Comparison of ENCODE assay signal across 10 cellular contexts in genomic region chr4:80876810-80877209, GRCh38.
DNase-seq lines count a peak whose midpoint lies in the region; ATAC-seq, FAIRE-seq and TF ChIP-seq lines count a peak whose summit lies in the region.
"Had no signal": no experiment of that assay in that cellular context is flagged by ENCODE, and none has a peak within 500 bp of the region (broad histone marks: within the 10 kb centered on the region; RNA-seq: fewer than 3 reads in every experiment).

No MANE protein-coding gene starts in this region.

- no peaks in the 10 kb centered on the region for H3K4me1 Mint-ChIP-seq in Caco-2 (ENCODE audit: low read depth, unreplicated experiment)
- H3K4me1 Mint-ChIP-seq in T-cell: peaks cover 0 to 5% (median 0%) of the 10 kb centered on the region in 3 donors

- no peaks in the 10 kb centered on the region for H3K79me2 ChIP-seq in GM12878 (ENCODE audit: control insufficient read depth, insufficient read depth, low read length)

- SMC1A ChIA-PET in GM12878 (lab: Charles Lee; ENCODE audit: uncharacterized antibody, unreplicated experiment): interaction anchor here (0.7 to 3.7 kb wide), 19 partner anchors 8 to 265 kb away, joined by 3 to 38 read pairs (median 4); partner anchors contain the start of gene BMP3

- H3K27me3 Mint-ChIP-seq in Caco-2 (ENCODE audit: insufficient read depth, unreplicated experiment): peaks cover 4% of the 10 kb centered on the region
- H3K27me3 Mint-ChIP-seq in T-cell: peaks cover 0 to 11% of the 10 kb centered on the region in 2 donors

- TF ChIP-seq RAD21 in GM12878 (IDR thresholded peaks at IDR 0.05; ENCODE audit: insufficient read depth, low read depth, low read length): peak; percentile 15; the same call in 1 of the 2 replicates

- no TSS peak for BruUV-seq in GM12878 (replicated peaks; lab: Mats Ljungman, UMichigan)
- no TSS peak for BruUV-seq in Caco-2 (replicated peaks; lab: Mats Ljungman, UMichigan)

- H4K20me1 ChIP-seq in GM12878 (ENCODE audit: control insufficient read depth, insufficient read depth): no peaks in the 10 kb centered on the region

- intact Hi-C loops in GM12878 (cut with micrococcal nuclease; ENCODE audit: unreplicated experiment) (loop anchor here (2.0 to 10.0 kb wide), 5 partner anchors 125 to 512 kb away; partner anchors contain the start of gene BMP3), Caco-2 (cut with micrococcal nuclease; ENCODE audit: unreplicated experiment) (no loop called here)

- in situ Hi-C loops in GM12878 (cut with MboI): no loop called here

- DNase-seq in GM12878 (ENCODE audit: low read depth, low spot score) (peak; percentile 73), Caco-2 (no peak), T-cell (no peak), NCI-H2227 treated with DMSO at 0.1 percent for 48 hours (lab: John Stamatoyannopoulos, UW) (no peak), hypothalamus (lab: John Stamatoyannopoulos, UW) (no peak)
- DNase-seq: NCI-H526 had no signal

- H3K9me3 ChIP-seq in GM12878 (replicated peaks; ENCODE audit: control insufficient read depth, insufficient read depth, low read length) (no peaks in the 10 kb centered on the region), Caco-2 (no peaks in the 10 kb centered on the region)

- H3K27ac Mint-ChIP-seq in Caco-2 (ENCODE audit: unreplicated experiment): no peak overlapping the region
- H3K27ac Mint-ChIP-seq in T-cell: no peak overlapping the region

- CTCF ChIA-PET in GM12878 (lab: Yijun Ruan, JAX) (interaction anchor here (0.6 to 2.4 kb wide), 5 partner anchors 21 to 266 kb away, joined by 3 to 8 read pairs (median 3); no protein-coding TSS in a partner anchor), Caco-2 (lab: Charles Lee) (no interaction called here), T-cell (lab: Charles Lee) (no interaction called here)

- peak; percentile 18 for FAIRE-seq in GM12878 (lab: Jason Lieb, UNC)

- H3K9me3 Mint-ChIP-seq in Caco-2 (ENCODE audit: unreplicated experiment): no peaks in the 10 kb centered on the region
- H3K9me3 Mint-ChIP-seq in T-cell: peaks cover 0 to under 1% (median 0%) of the 10 kb centered on the region in 3 donors

- H3K36me3 ChIP-seq in GM12878 (ENCODE audit: control insufficient read depth in 2 of 2, insufficient read depth in 2 of 2, low read length in 1 of 2) (no peaks in the 10 kb centered on the region), Caco-2 (ENCODE audit: control insufficient read depth, insufficient read depth, low read length) (no peaks in the 10 kb centered on the region)

- H3K4me2 ChIP-seq in GM12878 (ENCODE audit: control insufficient read depth, insufficient read depth): peak overlapping the region; percentile 11; the same call in 1 of the 2 replicates

- no peaks in the 10 kb centered on the region for H3K27me3 ChIP-seq in GM12878 (replicated peaks in 1 of 2; ENCODE audit: control insufficient read depth in 2 of 2, insufficient read depth in 2 of 2, low read length in 1 of 2)
- no peaks in the 10 kb centered on the region for H3K27me3 ChIP-seq in Caco-2 (replicated peaks; ENCODE audit: control insufficient read depth, insufficient read depth, low read length)

- ATAC-seq in GM18508 (IDR thresholded peaks at IDR 0.05; ENCODE audit: insufficient read depth, unreplicated experiment): peak; percentile 54
- ATAC-seq in GM21423 (IDR thresholded peaks at IDR 0.05; ENCODE audit: unreplicated experiment): peak; percentile 75
- ATAC-seq in HG03135 (IDR thresholded peaks at IDR 0.05; ENCODE audit: unreplicated experiment): peak; percentile 68
- ATAC-seq in GM12878: peak; percentile 81
- ATAC-seq in T-cell (replicated peaks in 1 of 4): no peak

- H3K27ac ChIP-seq in GM12878 (ENCODE audit: control insufficient read depth, insufficient read depth): peak overlapping the region; percentile 35
- H3K27ac ChIP-seq: VCaP had no signal

- H3K36me3 Mint-ChIP-seq in Caco-2 (ENCODE audit: insufficient read depth, unreplicated experiment): no peaks in the 10 kb centered on the region
- no peaks in the 10 kb centered on the region for H3K36me3 Mint-ChIP-seq in T-cell

- H3K4me3 ChIP-seq in GM12878: no peak overlapping the region
- no peak overlapping the region for H3K4me3 ChIP-seq in Caco-2 (ENCODE audit: low read depth, low read length)

- RAD21 ChIA-PET in GM12878 (lab: Charles Lee; ENCODE audit: unreplicated experiment): interaction anchor here (0.7 to 2.4 kb wide), 10 partner anchors 21 to 509 kb away, joined by 3 to 11 read pairs (median 4); no protein-coding TSS in a partner anchor

- peak; percentile 45 to 85; a peak in 2 of 4 replicates for TF ChIP-seq EP300 in GM12878 (IDR thresholded peaks at IDR 0.05; ENCODE audit: borderline replicate concordance in 1 of 2, control insufficient read depth in 1 of 2, low read depth in 2 of 2, low read length in 2 of 2)

- no peak for TF ChIP-seq CTCF in GM12878 (IDR thresholded peaks at IDR 0.05 in 2 of 3, conservative IDR thresholded peaks at IDR 0.05 in 1 of 3; ENCODE audit: control insufficient read depth in 2 of 3, extremely low read depth in 1 of 3, insufficient read depth in 1 of 3, low read depth in 3 of 3, low read length in 3 of 3)
- no peak for TF ChIP-seq CTCF in Caco-2 (IDR thresholded peaks at IDR 0.05; ENCODE audit: insufficient read depth in 1 of 2, low read depth in 1 of 2, low read length in 1 of 2, severe bottlenecking in 1 of 2, unreplicated experiment in 1 of 2)

- H3K4me3 Mint-ChIP-seq in Caco-2 (ENCODE audit: unreplicated experiment) (no peak overlapping the region), T-cell (no peak overlapping the region)

- no peak overlapping the region for H3K9ac ChIP-seq in GM12878 (ENCODE audit: control insufficient read depth, insufficient read depth, low read length)

- H2AFZ ChIP-seq in GM12878 (ENCODE audit: control insufficient read depth, low read depth, low read length): no peak overlapping the region

- TF ChIP-seq POLR2A in GM12878 (IDR thresholded peaks at IDR 0.05; ENCODE audit: low read depth, low read length): no peak

- POLR2A ChIA-PET in GM12878 (lab: Charles Lee) (interaction anchor here (0.7 kb wide), 1 partner anchor 50 kb away, joined by 3 read pairs; no protein-coding TSS in a partner anchor), Caco-2 (lab: Charles Lee) (no interaction called here), T-cell (lab: Charles Lee) (interaction anchor here in 1 of 2 donors (0.8 to 1.1 kb wide), 2 partner anchors 27 to 675 kb away, joined by 3 to 7 read pairs; no protein-coding TSS in a partner anchor)

- peaks cover 13% of the 10 kb centered on the region for H3K4me1 ChIP-seq in GM12878 (ENCODE audit: control insufficient read depth, insufficient read depth, low read length)
- no peaks in the 10 kb centered on the region for H3K4me1 ChIP-seq in Caco-2

TF ChIP-seq in GM12878, 131 proteins besides CTCF, POLR2A, EP300 and RAD21 (continues in another document):
- TF ChIP-seq RUNX3 (IDR thresholded peaks at IDR 0.05; ENCODE audit: low read length): peak; percentile 97
- TF ChIP-seq ZBTB11 (CRISPR knock-in tag; IDR thresholded peaks at IDR 0.05): no peak
- TF ChIP-seq EED (IDR thresholded peaks at IDR 0.05; ENCODE audit: low read depth): peak; percentile 98
- no peak for TF ChIP-seq POLR2AphosphoS2 (IDR thresholded peaks at IDR 0.05; ENCODE audit: low read depth, low read length)
- TF ChIP-seq CHD2 (IDR thresholded peaks at IDR 0.05; ENCODE audit: borderline replicate concordance, low read depth, low read length): no peak; the same call in 1 of the 2 replicates
- TF ChIP-seq IKZF1 (conservative IDR thresholded peaks at IDR 0.05): peak; percentile 97
- TF ChIP-seq CBFB (IDR thresholded peaks at IDR 0.05; ENCODE audit: low read depth): peak; percentile 84
- peak; percentile 92 for TF ChIP-seq GATAD2B (conservative IDR thresholded peaks at IDR 0.05; ENCODE audit: low read depth)
- TF ChIP-seq TCF7 (IDR thresholded peaks at IDR 0.05; ENCODE audit: borderline replicate concordance): peak; percentile 82; the same call in 1 of the 2 replicates
- TF ChIP-seq JUNB (IDR thresholded peaks at IDR 0.05): peak; percentile 99
- no peak for TF ChIP-seq SMC3 (IDR thresholded peaks at IDR 0.05; ENCODE audit: borderline replicate concordance, low read length)
- no peak for TF ChIP-seq HDAC6 (IDR thresholded peaks at IDR 0.05; ENCODE audit: unreplicated experiment)
- peak; percentile 14 for TF ChIP-seq SP1 (IDR thresholded peaks at IDR 0.05; ENCODE audit: low read depth, low read length)
- TF ChIP-seq STAT3 (IDR thresholded peaks at IDR 0.05; ENCODE audit: low read depth, low read length): 0 out of 2 replicates have a peak, but pooled peaks have one; percentile 64
- TF ChIP-seq SRF (IDR thresholded peaks at IDR 0.05; ENCODE audit: low read depth in 2 of 2, low read length in 2 of 2): 0 out of 4 replicates have a peak, but pooled peaks of 1 of the 2 experiments have one; percentile 62
- TF ChIP-seq MYB (IDR thresholded peaks at IDR 0.05; ENCODE audit: borderline replicate concordance, low read depth, low read length): no peak
- TF ChIP-seq ZNF207 (IDR thresholded peaks at IDR 0.05; ENCODE audit: borderline replicate concordance): no peak
- no peak for TF ChIP-seq MXI1 (IDR thresholded peaks at IDR 0.05; ENCODE audit: low read depth, low read length)
- peak; percentile 98 for TF ChIP-seq BCL11A (IDR thresholded peaks at IDR 0.05; ENCODE audit: low read depth, low read length)
- TF ChIP-seq RFX5 (IDR thresholded peaks at IDR 0.05; ENCODE audit: low read depth, low read length): no peak

Comparison
In these comparisons a context has a peak if more than half of its experiments do, and no peak if none do; other contexts are left out.
1. ATAC-seq: peak in GM18508 (single experiment), GM21423 (single experiment), HG03135 (single experiment) and GM12878 (single experiment); none in T-cell (0 of 4).